ENCODE assay signal across 11 cellular contexts in genomic region chr22:46233231-46233630, GRCh38. TPM values are rescaled to one million over a fixed set of nuclear protein-coding genes. Genes with fewer than 3 reads are reported as not detected.
DNase-seq lines count a peak whose midpoint lies in the region; ATAC-seq and TF ChIP-seq lines count a peak whose summit lies in the region.
"Had no signal": no experiment of that assay in that cellular context is flagged by ENCODE, and none has a peak within 500 bp of the region (broad histone marks: within the 10 kb centered on the region; RNA-seq: fewer than 3 reads in every experiment).

No MANE protein-coding gene starts in this region.

- no peaks in the 10 kb centered on the region for H3K36me3 ChIP-seq in mammary epithelial cell (ENCODE audit: insufficient read depth, low read length)
- peaks cover 0 to 32% (median 15%) of the 10 kb centered on the region in 4 donors for H3K36me3 ChIP-seq in upper lobe of left lung
- H3K36me3 ChIP-seq in uterus: no peaks in the 10 kb centered on the region
- H3K36me3 ChIP-seq: ovary had no signal

- no peaks in the 10 kb centered on the region for H3K79me2 ChIP-seq in mammary epithelial cell (ENCODE audit: insufficient read depth, low read length)

- no TSS peak for BruUV-seq in mammary epithelial cell (replicated peaks; lab: Mats Ljungman, UMichigan)

- H3K27ac ChIP-seq in mammary epithelial cell (ENCODE audit: insufficient read depth, low read depth, low read length) (no peak overlapping the region), upper lobe of left lung (no peak overlapping the region), uterus (no peak overlapping the region)
- H3K27ac ChIP-seq: ovary, WERI-Rb-1 had no signal

- no peak overlapping the region for H3K27ac Mint-ChIP-seq in activated CD4-positive, alpha-beta T cell treated with anti-CD3 and anti-CD28 coated beads for 36 hours
- H3K27ac Mint-ChIP-seq in activated CD4-positive, alpha-beta T cell treated with anti-CD3 and anti-CD28 coated beads, Interleukin-2, amount 10 ng/mL, durations not matched to agents 7 days and 5 days: no peak overlapping the region
- no peak overlapping the region for H3K27ac Mint-ChIP-seq in activated CD4-positive, alpha-beta T cell treated with anti-CD3 and anti-CD28 coated beads, Interleukin-2, amount 10 ng/mL, durations not matched to agents 24 days and 14 days

- peak overlapping the region; percentile 35 for H2AFZ ChIP-seq in mammary epithelial cell (ENCODE audit: low read depth, low read length)

- H3K27me3 Mint-ChIP-seq in activated CD4-positive, alpha-beta T cell treated with anti-CD3 and anti-CD28 coated beads for 36 hours: no peaks in the 10 kb centered on the region
- no peaks in the 10 kb centered on the region for H3K27me3 Mint-ChIP-seq in activated CD4-positive, alpha-beta T cell treated with anti-CD3 and anti-CD28 coated beads, Interleukin-2, amount 10 ng/mL, durations not matched to agents 7 days and 5 days
- no peaks in the 10 kb centered on the region for H3K27me3 Mint-ChIP-seq in activated CD4-positive, alpha-beta T cell treated with anti-CD3 and anti-CD28 coated beads, Interleukin-2, amount 10 ng/mL, durations not matched to agents 24 days and 14 days

- no peak for TF ChIP-seq EP300 in upper lobe of left lung (IDR thresholded peaks at IDR 0.05)

- in situ Hi-C loops in mammary epithelial cell (cut with MboI; ENCODE audit: low sequenced_read_pairs in 2 of 2): no loop called here

- no peaks in the 10 kb centered on the region for H3K27me3 ChIP-seq in mammary epithelial cell (ENCODE audit: insufficient read depth, low read length)
- no peaks in the 10 kb centered on the region for H3K27me3 ChIP-seq in upper lobe of left lung
- H3K27me3 ChIP-seq in uterus: no peaks in the 10 kb centered on the region
- H3K27me3 ChIP-seq: ovary had no signal

- H4K20me1 ChIP-seq in mammary epithelial cell (ENCODE audit: insufficient read depth, low read length): no peaks in the 10 kb centered on the region

- peaks cover 3% of the 10 kb centered on the region for H3K36me3 Mint-ChIP-seq in activated CD4-positive, alpha-beta T cell treated with anti-CD3 and anti-CD28 coated beads for 36 hours (ENCODE audit: low read depth)
- peaks cover 11% of the 10 kb centered on the region for H3K36me3 Mint-ChIP-seq in activated CD4-positive, alpha-beta T cell treated with anti-CD3 and anti-CD28 coated beads, Interleukin-2, amount 10 ng/mL, durations not matched to agents 7 days and 5 days (ENCODE audit: low read depth)
- peaks cover 8% of the 10 kb centered on the region for H3K36me3 Mint-ChIP-seq in activated CD4-positive, alpha-beta T cell treated with anti-CD3 and anti-CD28 coated beads, Interleukin-2, amount 10 ng/mL, durations not matched to agents 24 days and 14 days (ENCODE audit: low read depth)

- H3K4me2 ChIP-seq in mammary epithelial cell (ENCODE audit: insufficient read depth, low read depth, low read length): peak overlapping the region; percentile 20

- CTCF ChIA-PET in activated CD4-positive, alpha-beta T cell treated with anti-CD3 and anti-CD28 coated beads for 36 hours (lab: Charles Lee): interaction anchor here (0.5 to 0.7 kb wide), 2 partner anchors 58 to 327 kb away, joined by 3 to 4 read pairs; no protein-coding TSS in a partner anchor
- CTCF ChIA-PET in activated CD4-positive, alpha-beta T cell treated with anti-CD3 and anti-CD28 coated beads, Interleukin-2, amount 10 ng/mL, durations not matched to agents 7 days and 5 days (lab: Charles Lee): interaction anchor here (1.2 kb wide), 1 partner anchor 75 kb away, joined by 3 read pairs; no protein-coding TSS in a partner anchor
- CTCF ChIA-PET in mammary epithelial cell (lab: Charles Lee; ENCODE audit: low non-redundant PET): no interaction called here

- dilution Hi-C loops in mammary epithelial cell (cut with HindIII; ENCODE audit: low sequenced_read_pairs): no loop called here

- H3K9me3 Mint-ChIP-seq in activated CD4-positive, alpha-beta T cell treated with anti-CD3 and anti-CD28 coated beads for 36 hours (ENCODE audit: low read depth): no peaks in the 10 kb centered on the region
- H3K9me3 Mint-ChIP-seq in activated CD4-positive, alpha-beta T cell treated with anti-CD3 and anti-CD28 coated beads, Interleukin-2, amount 10 ng/mL, durations not matched to agents 7 days and 5 days: no peaks in the 10 kb centered on the region
- H3K9me3 Mint-ChIP-seq in activated CD4-positive, alpha-beta T cell treated with anti-CD3 and anti-CD28 coated beads, Interleukin-2, amount 10 ng/mL, durations not matched to agents 24 days and 14 days: no peaks in the 10 kb centered on the region

- H3K4me3 ChIP-seq in mammary epithelial cell (replicated peaks in 1 of 3; ENCODE audit: insufficient read depth in 1 of 3, low read depth in 2 of 3, low read length in 3 of 3) (no peak overlapping the region), upper lobe of left lung (no peak overlapping the region), uterus (no peak overlapping the region)
- H3K4me3 ChIP-seq: ovary had no signal

- H3K4me1 ChIP-seq in mammary epithelial cell (ENCODE audit: insufficient read depth, low read length) (peaks cover 8% of the 10 kb centered on the region), upper lobe of left lung (no peaks in the 10 kb centered on the region), uterus (no peaks in the 10 kb centered on the region)

- TF ChIP-seq CTCF in mammary epithelial cell (conservative IDR thresholded peaks at IDR 0.05 in 1 of 2, IDR thresholded peaks at IDR 0.05 in 1 of 2; ENCODE audit: extremely low read depth in 1 of 2, insufficient read depth in 1 of 2, low read depth in 1 of 2, low read length in 2 of 2) (no peak), upper lobe of left lung (IDR thresholded peaks at IDR 0.05) (no peak), uterus (IDR thresholded peaks at IDR 0.05) (no peak)

- no peak for DNase-seq in activated CD4-positive, alpha-beta T cell treated with anti-CD3 and anti-CD28 coated beads for 36 hours
- DNase-seq in activated CD4-positive, alpha-beta T cell treated with anti-CD3 and anti-CD28 coated beads, Interleukin-2, amount 10 ng/mL, durations not matched to agents 7 days and 5 days: no peak
- DNase-seq in mammary epithelial cell (peak; percentile 51), left colon (no peak), upper lobe of left lung (peak in 1 of 2 donors; percentile 36), uterus (no peak)
- DNase-seq in activated CD4-positive, alpha-beta T cell treated with anti-CD3 and anti-CD28 coated beads, Interleukin-2, amount 10 ng/mL, durations not matched to agents 24 days and 14 days: no peak
- DNase-seq in stimulated activated naive CD4-positive, alpha-beta T cell (lab: John Stamatoyannopoulos, UW): no peak
- DNase-seq: effector CD4-positive, alpha-beta T cell; ovary; WERI-Rb-1 had no signal

- no peak overlapping the region for H3K4me3 Mint-ChIP-seq in activated CD4-positive, alpha-beta T cell treated with anti-CD3 and anti-CD28 coated beads for 36 hours
- H3K4me3 Mint-ChIP-seq in activated CD4-positive, alpha-beta T cell treated with anti-CD3 and anti-CD28 coated beads, Interleukin-2, amount 10 ng/mL, durations not matched to agents 7 days and 5 days: no peak overlapping the region
- no peak overlapping the region for H3K4me3 Mint-ChIP-seq in activated CD4-positive, alpha-beta T cell treated with anti-CD3 and anti-CD28 coated beads, Interleukin-2, amount 10 ng/mL, durations not matched to agents 24 days and 14 days

- POLR2A ChIA-PET in activated CD4-positive, alpha-beta T cell treated with anti-CD3 and anti-CD28 coated beads for 36 hours (lab: Charles Lee): no interaction called here
- POLR2A ChIA-PET in activated CD4-positive, alpha-beta T cell treated with anti-CD3 and anti-CD28 coated beads, Interleukin-2, amount 10 ng/mL, durations not matched to agents 7 days and 5 days (lab: Charles Lee): interaction anchor here (0.6 kb wide), 1 partner anchor 18 kb away, joined by 4 read pairs; no protein-coding TSS in a partner anchor

- intact Hi-C loops in activated CD4-positive, alpha-beta T cell treated with anti-CD3 and anti-CD28 coated beads for 36 hours (cut with DNase I, micrococcal nuclease): no loop called here
- intact Hi-C loops in mammary epithelial cell (cut with micrococcal nuclease): no loop called here
- intact Hi-C loops in left colon (cut with DNase I, micrococcal nuclease): no loop called here
- intact Hi-C loops in activated CD4-positive, alpha-beta T cell treated with anti-CD3 and anti-CD28 coated beads, Interleukin-2, amount 10 ng/mL, durations not matched to agents 24 days and 14 days (cut with micrococcal nuclease): no loop called here
- intact Hi-C loops in uterus (cut with DNase I; ENCODE audit: low total_unique reads): no loop called here

- no peak overlapping the region for H3K9ac ChIP-seq in mammary epithelial cell (ENCODE audit: insufficient read depth, low read length)

- 9% methylated on average over 9 of the region's 9 CpGs for WGBS in mammary epithelial cell (ENCODE audit: low coverage, missing lambda C conversion rate)
- 68 to 77% methylated on average over 8 to 9 of the region's 9 CpGs for WGBS in upper lobe of left lung, 2 donors

- TF ChIP-seq POLR2A in upper lobe of left lung (IDR thresholded peaks at IDR 0.05) (no peak), uterus (IDR thresholded peaks at IDR 0.05) (no peak)

- H3K9me3 ChIP-seq in mammary epithelial cell (replicated peaks; ENCODE audit: insufficient read depth, low read length) (no peaks in the 10 kb centered on the region), upper lobe of left lung (no peaks in the 10 kb centered on the region), uterus (no peaks in the 10 kb centered on the region)
- H3K9me3 ChIP-seq: ovary had no signal

- ATAC-seq in activated CD4-positive, alpha-beta T cell treated with anti-CD3 and anti-CD28 coated beads for 36 hours: peak; percentile 47
- ATAC-seq in left colon: peak; percentile 39
- peak; percentile 43 to 49 for ATAC-seq in upper lobe of left lung (ENCODE audit: low FRiP score in 2 of 2)

- no peaks in the 10 kb centered on the region for H3K4me1 Mint-ChIP-seq in activated CD4-positive, alpha-beta T cell treated with anti-CD3 and anti-CD28 coated beads for 36 hours
- no peaks in the 10 kb centered on the region for H3K4me1 Mint-ChIP-seq in activated CD4-positive, alpha-beta T cell treated with anti-CD3 and anti-CD28 coated beads, Interleukin-2, amount 10 ng/mL, durations not matched to agents 7 days and 5 days
- no peaks in the 10 kb centered on the region for H3K4me1 Mint-ChIP-seq in activated CD4-positive, alpha-beta T cell treated with anti-CD3 and anti-CD28 coated beads, Interleukin-2, amount 10 ng/mL, durations not matched to agents 24 days and 14 days

RNA-seq across cellular contexts. Expression of gene CDPF1, which starts 16.9 kb away (rescaled TPM):
- total RNA-seq in activated CD4-positive, alpha-beta T cell treated with anti-CD3 and anti-CD28 coated beads for 36 hours: 1 to 10 TPM; 8.1 to 8.8 TPM
- 10 to 100 TPM in 1 of 2 experiments, 1 to 10 TPM in 1; 9.2 to 10.8 TPM for total RNA-seq in activated CD4-positive, alpha-beta T cell treated with anti-CD3 and anti-CD28 coated beads, Interleukin-2, amount 10 ng/mL, durations not matched to agents 7 days and 5 days
- total RNA-seq in mammary epithelial cell (1 to 10 TPM; 5.7 to 8.0 TPM), left colon (1 to 10 TPM; 5.5 to 8.1 TPM), upper lobe of left lung (10 to 100 TPM in 3 of 6 donors, 1 to 10 TPM in 3; 6.8 to 22.9 (median 11.2) TPM), uterus (10 to 100 TPM in 1 of 4 donors, 1 to 10 TPM in 3; 1.5 to 12.7 (median 4.5) TPM)
- 8.3 TPM for polyA plus RNA-seq in mammary epithelial cell
- polyA minus RNA-seq in mammary epithelial cell: 6.6 TPM
- total RNA-seq in activated CD4-positive, alpha-beta T cell treated with anti-CD3 and anti-CD28 coated beads, Interleukin-2, amount 10 ng/mL, durations not matched to agents 24 days and 14 days: 10.4 and 10.6 TPM in 2 replicates

RNA-seq across cellular contexts. Expression of gene PKDREJ, which starts 29.9 kb away (rescaled TPM):
- total RNA-seq in activated CD4-positive, alpha-beta T cell treated with anti-CD3 and anti-CD28 coated beads for 36 hours: not detected
- not detected for total RNA-seq in activated CD4-positive, alpha-beta T cell treated with anti-CD3 and anti-CD28 coated beads, Interleukin-2, amount 10 ng/mL, durations not matched to agents 7 days and 5 days
- not detected for total RNA-seq in mammary epithelial cell
- polyA plus RNA-seq in mammary epithelial cell: not detected
- polyA minus RNA-seq in mammary epithelial cell: not detected
- total RNA-seq in left colon: under 1 TPM; 0.42 to 0.55 TPM
- total RNA-seq in upper lobe of left lung: 1 to 10 TPM in 1 of 6 donors, under 1 TPM in 1, not detected in 4; 0.06 to 1.0 TPM
- total RNA-seq in activated CD4-positive, alpha-beta T cell treated with anti-CD3 and anti-CD28 coated beads, Interleukin-2, amount 10 ng/mL, durations not matched to agents 24 days and 14 days: not detected in 2 replicates
- total RNA-seq in uterus: under 1 TPM in 2 of 4 donors, not detected in 2; 0.06 to 0.14 TPM

RNA-seq across cellular contexts. Expression of gene TTC38, which starts 34.6 kb away (rescaled TPM):
- 1 to 10 TPM; 5.2 to 5.8 TPM for total RNA-seq in activated CD4-positive, alpha-beta T cell treated with anti-CD3 and anti-CD28 coated beads for 36 hours
- total RNA-seq in activated CD4-positive, alpha-beta T cell treated with anti-CD3 and anti-CD28 coated beads, Interleukin-2, amount 10 ng/mL, durations not matched to agents 7 days and 5 days: 10 to 100 TPM; 11.4 to 12.5 TPM
- total RNA-seq in mammary epithelial cell (10 to 100 TPM; 14.3 to 16.0 TPM), left colon (100 to 1,000 TPM; 118 to 132 TPM), upper lobe of left lung (10 to 100 TPM; 23.7 to 84.9 (median 34.3) TPM), uterus (10 to 100 TPM in 3 of 4 donors, 1 to 10 TPM in 1; 7.7 to 50.0 (median 45.0) TPM)
- polyA plus RNA-seq in mammary epithelial cell: 14.5 TPM
- polyA minus RNA-seq in mammary epithelial cell: 17.7 TPM
- total RNA-seq in activated CD4-positive, alpha-beta T cell treated with anti-CD3 and anti-CD28 coated beads, Interleukin-2, amount 10 ng/mL, durations not matched to agents 24 days and 14 days: 19.2 and 20.3 TPM in 2 replicates
